Comparison of ENCODE assay signal across 26 cellular contexts in genomic region chr1:17230671-17231310, GRCh38. TPM values are rescaled to one million over a fixed set of nuclear protein-coding genes. Genes with fewer than 3 reads are reported as not detected.
DNase-seq lines count a peak whose midpoint lies in the region; ATAC-seq, FAIRE-seq and TF ChIP-seq lines count a peak whose summit lies in the region.
"Had no signal": no experiment of that assay in that cellular context is flagged by ENCODE, and none has a peak within 500 bp of the region (broad histone marks: within the 10 kb centered on the region; RNA-seq: fewer than 3 reads in every experiment).

No MANE protein-coding gene starts in this region.

- peaks cover 61% of the 10 kb centered on the region for H3K4me1 ChIP-seq in A549
- peaks cover 14% of the 10 kb centered on the region for H3K4me1 ChIP-seq in HEK293 (ENCODE audit: control insufficient read depth, insufficient read depth, low read length)
- H3K4me1 ChIP-seq in Panc1 (ENCODE audit: control insufficient read depth, insufficient read depth, low read length), result peaks cover 71% of the 10 kb centered on the region
- H3K4me1 ChIP-seq in H1 (replicated peaks in 1 of 4; ENCODE audit: control insufficient read depth in 3 of 4, insufficient read depth in 4 of 4, low read length in 3 of 4), result no peaks in the 10 kb centered on the region
- H3K4me1 ChIP-seq: BE2C had no signal

- H3K23ac ChIP-seq in H1 (ENCODE audit: insufficient read length), result no peak overlapping the region

- POLR2A ChIA-PET in A549 (lab: Yijun Ruan, JAX) (no interaction called here), HEK293 (lab: Yijun Ruan, JAX) (no interaction called here), Panc1 (lab: Charles Lee) (no interaction called here), H1 (lab: Charles Lee; ENCODE audit: partially characterized antibody) (no interaction called here)

- no peak overlapping the region for H3K27ac Mint-ChIP-seq in natural killer cell

- H3K18ac ChIP-seq in H1 (ENCODE audit: extremely low read depth, low read length), result no peak overlapping the region

- BruUV-seq in Panc1 (replicated peaks; lab: Mats Ljungman, UMichigan), result no TSS peak

- no peak overlapping the region for H2BK20ac ChIP-seq in H1 (ENCODE audit: low read length)

- H3K4me3 ChIP-seq in A549 (no peak overlapping the region), HEK293 (ENCODE audit: low read depth, low read length) (no peak overlapping the region), Panc1 (ENCODE audit: low read depth in 2 of 2, low read length in 2 of 2) (no peak overlapping the region), H1 (ENCODE audit: extremely low read depth in 1 of 4, insufficient read depth in 2 of 4, low read depth in 3 of 4, low read length in 4 of 4) (no peak overlapping the region)
- H3K4me3 ChIP-seq: MG63 had no signal

- no peak overlapping the region for H3K14ac ChIP-seq in H1 (ENCODE audit: insufficient read length)

- CTCF ChIA-PET in A549 (lab: Yijun Ruan, JAX), result no interaction called here
- CTCF ChIA-PET in HEK293 (lab: Yijun Ruan, JAX), result no interaction called here
- CTCF ChIA-PET in Panc1 (lab: Charles Lee), result no interaction called here
- CTCF ChIA-PET in H1 (lab: Charles Lee; ENCODE audit: partially characterized antibody), result interaction anchor here (2.4 to 11.9 kb wide), 2 partner anchors 43 to 104 kb away, joined by 8 to 339 read pairs; partner anchors contain the start of gene PADI2

- H3K36me3 ChIP-seq in HEK293 (ENCODE audit: control insufficient read depth in 2 of 2, insufficient read depth in 1 of 2, low read length in 2 of 2) (no peaks in the 10 kb centered on the region), Panc1 (ENCODE audit: control insufficient read depth, insufficient read depth, low read length) (no peaks in the 10 kb centered on the region), H1 (ENCODE audit: control insufficient read depth in 2 of 4, insufficient read depth in 4 of 4, low read length in 3 of 4) (no peaks in the 10 kb centered on the region)
- H3K36me3 ChIP-seq: BE2C, MG63 had no signal

- no peaks in the 10 kb centered on the region for H3K4me1 Mint-ChIP-seq in natural killer cell
- H3K4me1 Mint-ChIP-seq: CD4-positive, CD25-positive, alpha-beta regulatory T cell had no signal

- H3K4me2 ChIP-seq in A549, result no peak overlapping the region
- H3K4me2 ChIP-seq in H1 (ENCODE audit: insufficient read depth in 1 of 2, low read depth in 2 of 2, low read length in 2 of 2), result no peak overlapping the region

- ATAC-seq in A549 (no peak), Panc1 (no peak), natural killer cell (no peak), GM21447 (IDR thresholded peaks at IDR 0.05; ENCODE audit: unreplicated experiment) (no peak)
- ATAC-seq: SK-N-SH treated with all-trans-retinoic acid at 6 μM for 48 hours had no signal

- TF ChIP-seq CTCF in A549 (IDR thresholded peaks at IDR 0.05), result no peak
- no peak for TF ChIP-seq CTCF in HEK293 (tag by site-specific recombination; IDR thresholded peaks at IDR 0.05)
- TF ChIP-seq CTCF in Panc1 (IDR thresholded peaks at IDR 0.05), result no peak
- TF ChIP-seq CTCF in H1 (IDR thresholded peaks at IDR 0.05; ENCODE audit: control extremely low read depth in 1 of 3, insufficient read depth in 1 of 3, low read depth in 1 of 3, low read length in 3 of 3), result no peak
- TF ChIP-seq CTCF in natural killer cell (IDR thresholded peaks at IDR 0.05), result no peak

- no peak overlapping the region; the same call in 1 of the 2 replicates for H2AK5ac ChIP-seq in H1 (ENCODE audit: low read depth, low read length)

- H3K56ac ChIP-seq in H1 (replicated peaks; ENCODE audit: insufficient read length, low read depth, low read length), result no peak overlapping the region

- H3K79me1 ChIP-seq in H1 (ENCODE audit: low read depth, low read length), result no peaks in the 10 kb centered on the region

- no peaks in the 10 kb centered on the region for H3K23me2 ChIP-seq in H1 (ENCODE audit: low read depth, low read length)

- TF ChIP-seq RAD21 in A549 (conservative IDR thresholded peaks at IDR 0.05 in 1 of 2, IDR thresholded peaks at IDR 0.05 in 1 of 2), result no peak
- TF ChIP-seq RAD21 in H1 (IDR thresholded peaks at IDR 0.05 in 1 of 2, conservative IDR thresholded peaks at IDR 0.05 in 1 of 2; ENCODE audit: low read depth in 2 of 2, low read length in 2 of 2), result no peak

- H3K9me3 ChIP-seq in A549, result no peaks in the 10 kb centered on the region
- no peaks in the 10 kb centered on the region for H3K9me3 ChIP-seq in HEK293 (ENCODE audit: control insufficient read depth, insufficient read depth, low read depth, low read length)
- H3K9me3 ChIP-seq in Panc1 (ENCODE audit: control insufficient read depth, insufficient read depth, low read depth, low read length), result no peaks in the 10 kb centered on the region
- H3K9me3 ChIP-seq in H1 (ENCODE audit: insufficient read depth in 2 of 2, low read depth in 1 of 2, low read length in 1 of 2), result no peaks in the 10 kb centered on the region
- H3K9me3 ChIP-seq: BE2C, MG63 had no signal

- TF ChIP-seq POLR2A in A549 (IDR thresholded peaks at IDR 0.05; ENCODE audit: low read length) (no peak), H1 (IDR thresholded peaks at IDR 0.05; ENCODE audit: control extremely low read depth in 1 of 2, low read depth in 2 of 2, low read length in 2 of 2) (no peak)

- H2BK12ac ChIP-seq in H1 (ENCODE audit: low read depth, low read length), result peak overlapping the region; percentile 75; the same call in 1 of the 2 replicates

- intact Hi-C loops in Panc1 (cut with micrococcal nuclease; ENCODE audit: unreplicated experiment), result loop anchor here (2.0 to 10.0 kb wide), 2 partner anchors 44 to 174 kb away; no protein-coding TSS in a partner anchor
- intact Hi-C loops in natural killer cell (cut with micrococcal nuclease), result no loop called here

- H2AFZ ChIP-seq in H1 (ENCODE audit: low read length), result no peak overlapping the region

- H3K9ac ChIP-seq in H1 (replicated peaks in 1 of 4; ENCODE audit: extremely low read depth in 1 of 4, low read depth in 3 of 4, low read length in 3 of 4), result no peak overlapping the region

- no peaks in the 10 kb centered on the region for H3K9me3 Mint-ChIP-seq in natural killer cell
- H3K9me3 Mint-ChIP-seq: CD4-positive, CD25-positive, alpha-beta regulatory T cell had no signal

- H3K36me3 Mint-ChIP-seq in natural killer cell, result no peaks in the 10 kb centered on the region
- H3K36me3 Mint-ChIP-seq: CD4-positive, CD25-positive, alpha-beta regulatory T cell had no signal

- FAIRE-seq in A549 (lab: Jason Lieb, UNC), result no peak
- no peak for FAIRE-seq in H1 (lab: Jason Lieb, UNC)
- FAIRE-seq: GM12892, H54 had no signal

- no peak overlapping the region for H2BK120ac ChIP-seq in H1 (replicated peaks; ENCODE audit: low read depth, low read length)

- H3K4ac ChIP-seq in H1 (replicated peaks; ENCODE audit: insufficient read length, low read depth, low read length), result no peak overlapping the region

- H4K20me1 ChIP-seq in H1 (replicated peaks in 1 of 2; ENCODE audit: control insufficient read depth in 1 of 2, insufficient read depth in 2 of 2, low read length in 2 of 2), result no peaks in the 10 kb centered on the region

- no peak for DNase-seq in A549 (ENCODE audit: low read depth in 1 of 2, low spot score in 1 of 2)
- no peak for DNase-seq in Panc1 (ENCODE audit: low read depth, low spot score)
- DNase-seq in H1 (ENCODE audit: low read depth in 1 of 2, low spot score in 2 of 2), result no peak
- DNase-seq in natural killer cell, result no peak
- DNase-seq in NCI-H1092 (lab: John Stamatoyannopoulos, UW), result no peak
- no peak for DNase-seq in activated effector memory CD4-positive, alpha-beta T cell treated with anti-CD3 and anti-CD28 coated beads, Interleukin-2, amount 50 U/mL, for 16 hours
- DNase-seq: BE2C; CD4-positive, CD25-positive, alpha-beta regulatory T cell; DMS 273 treated with DMSO at 0.1 percent for 48 hours; DMS79 treated with DMSO at 0.1 percent for 48 hours; MG63; NCI-H1048; NCI-H1436; NCI-H187 treated with DMSO at 0.1 percent for 48 hours; NCI-H2107; NCI-H446 treated with DMSO at 0.1 percent for 48 hours; NCI-H748 treated with DMSO at 0.1 percent for 48 hours; NK-92 treated with Interleukin-12 subunit alpha and Interleukin-12 subunit beta, amount 100 ng/mL, for 24 hours; SIG-M5; T-helper 1 cell had no signal

- WGBS in A549 (ENCODE audit: missing lambda C conversion rate), result 94% methylated on average over 8 of the region's 8 CpGs
- 62% methylated on average over 8 of the region's 8 CpGs; no CpG with 5 or more reads in 1 of the 2 experiments for WGBS in H1 (ENCODE audit: extremely low coverage in 1 of 2, insufficient coverage in 1 of 2, insufficient read length in 1 of 2, insufficient replicate concordance in 2 of 2, low coverage in 1 of 2, low lambda C conversion rate in 2 of 2, missing lambda C conversion rate in 1 of 2), 2 experiments

- no peak overlapping the region for H4K8ac ChIP-seq in H1 (ENCODE audit: extremely low read depth, insufficient read depth, low read length)

- TF ChIP-seq EP300 in A549 (IDR thresholded peaks at IDR 0.05) (no peak), H1 (IDR thresholded peaks at IDR 0.05; ENCODE audit: borderline replicate concordance in 1 of 2, low read depth in 2 of 2, low read length in 2 of 2) (no peak)

- H3K4me3 Mint-ChIP-seq in natural killer cell, result no peak overlapping the region
- H3K4me3 Mint-ChIP-seq: CD4-positive, CD25-positive, alpha-beta regulatory T cell had no signal

- H4K91ac ChIP-seq in H1 (replicated peaks; ENCODE audit: insufficient read length, low read length), result no peak overlapping the region

- H2BK5ac ChIP-seq in H1 (ENCODE audit: low read depth, low read length), result no peak overlapping the region

- no peaks in the 10 kb centered on the region for H3K27me3 Mint-ChIP-seq in natural killer cell (ENCODE audit: low read depth in 2 of 2)
- H3K27me3 Mint-ChIP-seq: CD4-positive, CD25-positive, alpha-beta regulatory T cell had no signal

- no peaks in the 10 kb centered on the region for H3K79me2 ChIP-seq in H1 (ENCODE audit: control insufficient read depth in 1 of 2, insufficient read depth in 2 of 2, low read length in 2 of 2)

- peak overlapping the region; percentile 96 to 100; a peak in 5 of 6 replicates for H3K27ac ChIP-seq in A549
- H3K27ac ChIP-seq in HEK293 (ENCODE audit: extremely low read depth, low read depth, low read length), result no peak overlapping the region
- H3K27ac ChIP-seq in Panc1 (ENCODE audit: low read length), result peak overlapping the region; percentile 96
- no peak overlapping the region for H3K27ac ChIP-seq in H1 (ENCODE audit: low read depth, low read length)

- no peaks in the 10 kb centered on the region for H3K27me3 ChIP-seq in Panc1 (ENCODE audit: control insufficient read depth, insufficient read depth, low read length)
- H3K27me3 ChIP-seq in H1 (replicated peaks in 1 of 4; ENCODE audit: control insufficient read depth in 3 of 4, extremely low read depth in 1 of 4, insufficient read depth in 3 of 4, low read length in 3 of 4), result no peaks in the 10 kb centered on the region; a peak in 1 of 7 replicates
- H3K27me3 ChIP-seq: BE2C, MG63 had no signal

- no peak overlapping the region for H4K5ac ChIP-seq in H1 (ENCODE audit: insufficient read length, low read depth, low read length)

- in situ Hi-C loops in Panc1 (cut with HindIII; ENCODE audit: low pct_unique_long_range_greater_than_20kb, low sequenced_read_pairs), result no loop called here

- no peak overlapping the region for H2BK15ac ChIP-seq in H1 (ENCODE audit: low read length)

RNA-seq across cellular contexts. Expression of gene PADI3, which starts 18.1 kb away (rescaled TPM):
- polyA plus RNA-seq in A549 (2011; rRNA removed), result 2.4 and 2.8 TPM in 2 replicates
- 1.4 and 1.6 TPM in 2 replicates for polyA plus RNA-seq in A549 (2012; cell fraction: cytosol; rRNA removed)
- polyA plus RNA-seq in A549 (2012; cell fraction: nucleus; rRNA removed), result 6.7 and 7.0 TPM in 2 replicates
- polyA plus RNA-seq in A549 (2017; fragmentation: RNase III; extraction: RNeasy Plus Mini Kit Qiagen cat#74134 plus additional on column Dnase treatment), result 0.99 to 1.5 TPM (median 1.4 TPM) in 3 replicates
- polyA minus RNA-seq in A549 (2011; rRNA and poly(A)+ RNA removed), result 3.8 and 4.4 TPM in 2 replicates
- total RNA-seq in Panc1 (2021; ENCODE audit: unreplicated experiment), result 3.4 TPM
- 4.4 TPM for polyA plus RNA-seq in Panc1 (2012; ENCODE audit: insufficient read length)
- total RNA-seq in H1 (2021; fragmentation: NEBNext Ultra II Directional; extraction: Animal tissue kit (Norgen Biotek cat#: 25700)), result 0.37 and 0.44 TPM in 2 replicates
- polyA plus RNA-seq in H1 (2011; rRNA removed), result 0.94 and 1.9 TPM in 2 replicates
- 1.6 TPM for polyA plus RNA-seq in H1 (2011; cell fraction: cytosol; rRNA removed)
- polyA plus RNA-seq in H1 (2011; cell fraction: nucleus; rRNA removed), result 3.4 TPM
- polyA plus RNA-seq in H1 (2012, experiment 1 of 2), result 0.35 to 0.85 TPM (median 0.64 TPM) in 4 replicates
- polyA plus RNA-seq in H1 (2012, experiment 2 of 2), result 0.33 TPM
- polyA plus RNA-seq in H1 (2013, experiment 1 of 2), result 0.59 TPM
- 0.35 TPM for polyA plus RNA-seq in H1 (2013, experiment 2 of 2)
- polyA minus RNA-seq in H1 (2011; rRNA and poly(A)+ RNA removed), result 1.3 and 1.7 TPM in 2 replicates
- 0.81 TPM for polyA minus RNA-seq in H1 (2011; cell fraction: cytosol; rRNA and poly(A)+ RNA removed)
- 1.6 TPM for polyA minus RNA-seq in H1 (2011; cell fraction: nucleus; rRNA and poly(A)+ RNA removed)
- total RNA-seq in natural killer cell, result not detected
- total RNA-seq: CD4-positive, CD25-positive, alpha-beta regulatory T cell; OCI-LY7 had no signal
- polyA plus RNA-seq: CD4-positive, CD25-positive, alpha-beta regulatory T cell had no signal

RNA-seq across cellular contexts. Expression of gene PADI1, which starts 25.9 kb away (rescaled TPM):
- polyA plus RNA-seq in A549 (2011; rRNA removed) (1.1 and 1.4 TPM in 2 replicates), A549 (2017; fragmentation: RNase III; extraction: RNeasy Plus Mini Kit Qiagen cat#74134 plus additional on column Dnase treatment) (1.7 to 2.3 TPM (median 2.0 TPM) in 3 replicates), H1 (2011; rRNA removed) (0.20 and 0.38 TPM in 2 replicates)
- polyA plus RNA-seq in A549 (2012; cell fraction: cytosol; rRNA removed), result 1.4 and 1.6 TPM in 2 replicates
- 3.8 and 4.0 TPM in 2 replicates for polyA plus RNA-seq in A549 (2012; cell fraction: nucleus; rRNA removed)
- polyA minus RNA-seq in A549 (2011; rRNA and poly(A)+ RNA removed), result 0.92 and 1.5 TPM in 2 replicates
- total RNA-seq in Panc1 (2021; ENCODE audit: unreplicated experiment) (2.3 TPM), natural killer cell (not detected)
- 2.6 TPM for polyA plus RNA-seq in Panc1 (2012; ENCODE audit: insufficient read length)
- total RNA-seq in H1 (2021; fragmentation: NEBNext Ultra II Directional; extraction: Animal tissue kit (Norgen Biotek cat#: 25700)), result 0.30 and 0.33 TPM in 2 replicates
- polyA plus RNA-seq in H1 (2011; cell fraction: cytosol; rRNA removed), result 0.22 TPM
- 0.40 TPM for polyA plus RNA-seq in H1 (2011; cell fraction: nucleus; rRNA removed)
- 0.20 to 0.45 TPM (median 0.29 TPM) in 4 replicates for polyA plus RNA-seq in H1 (2012, experiment 1 of 2)
- polyA plus RNA-seq in H1 (2012, experiment 2 of 2), result 0.24 TPM
- 0.41 TPM for polyA plus RNA-seq in H1 (2013, experiment 1 of 2)
- 0.31 TPM for polyA plus RNA-seq in H1 (2013, experiment 2 of 2)
- 0.20 and 0.35 TPM in 2 replicates for polyA minus RNA-seq in H1 (2011; rRNA and poly(A)+ RNA removed)
- polyA minus RNA-seq in H1 (2011; cell fraction: cytosol; rRNA and poly(A)+ RNA removed), result not detected
- polyA minus RNA-seq in H1 (2011; cell fraction: nucleus; rRNA and poly(A)+ RNA removed), result not detected
- total RNA-seq: CD4-positive, CD25-positive, alpha-beta regulatory T cell; OCI-LY7 had no signal
- polyA plus RNA-seq: CD4-positive, CD25-positive, alpha-beta regulatory T cell had no signal

Comparison
In these comparisons a context has a peak if more than half of its experiments do, and no peak if none do; other contexts are left out.
1. H3K27ac ChIP-seq: peak in A549 (2 of 2) and Panc1 (single experiment); none in HEK293 (single experiment) and H1 (single experiment).